In genomic region chr20:31548823-31549512, GRCh38 we compare ENCODE assay signal across 13 cellular contexts. TPM values are rescaled to one million over a fixed set of nuclear protein-coding genes. Genes with fewer than 3 reads are reported as not detected.
A peak's percentile ranks its signal among the peaks of the same experiment; 100 is the strongest.
DNase-seq lines count a peak whose midpoint lies in the region; ATAC-seq and TF ChIP-seq lines count a peak whose summit lies in the region.
"Had no signal": no experiment of that assay in that cellular context is flagged by ENCODE, and none has a peak within 500 bp of the region (broad histone marks: within the 10 kb centered on the region; RNA-seq: fewer than 3 reads in every experiment).

No MANE protein-coding gene starts in this region.

- peaks cover 14% of the 10 kb centered on the region for H3K79me2 ChIP-seq in neural cell (replicated peaks; ENCODE audit: insufficient read depth, low read length)
- H3K79me2 ChIP-seq: parathyroid adenoma had no signal

- H3K36me3 Mint-ChIP-seq in CD4-positive, alpha-beta memory T cell: peaks cover 31 to 70% of the 10 kb centered on the region in 2 donors
- H3K36me3 Mint-ChIP-seq in activated T-helper 2 cell treated with anti-CD3 and anti-CD28 coated beads, Interferon-gamma antibody, Interleukin-2, Interleukin-4, amounts not matched to agents 10 μg/mL and 5 μg/mL and 100 μg/mL, durations not matched to agents 14 hours and 24 hours and 36 hours (ENCODE audit: low read depth): peaks cover 70% of the 10 kb centered on the region

- peaks cover 12 to 26% (median 17%) of the 10 kb centered on the region in 4 donors for H3K4me1 Mint-ChIP-seq in CD4-positive, alpha-beta memory T cell
- peaks cover 12% of the 10 kb centered on the region for H3K4me1 Mint-ChIP-seq in activated T-helper 2 cell treated with anti-CD3 and anti-CD28 coated beads, Interferon-gamma antibody, Interleukin-2, Interleukin-4, amounts not matched to agents 10 μg/mL and 5 μg/mL and 100 μg/mL, durations not matched to agents 14 hours and 24 hours and 36 hours (ENCODE audit: low read depth)

- no peaks in the 10 kb centered on the region for H3K9me3 Mint-ChIP-seq in CD4-positive, alpha-beta memory T cell
- H3K9me3 Mint-ChIP-seq in activated T-helper 2 cell treated with anti-CD3 and anti-CD28 coated beads, Interferon-gamma antibody, Interleukin-2, Interleukin-4, amounts not matched to agents 10 μg/mL and 5 μg/mL and 100 μg/mL, durations not matched to agents 14 hours and 24 hours and 36 hours: no peaks in the 10 kb centered on the region

- peaks cover 17% of the 10 kb centered on the region for H3K4me1 ChIP-seq in CD4-positive, alpha-beta memory T cell (ENCODE audit: insufficient read depth, low read length)

- no peak overlapping the region for H3K27ac ChIP-seq in CD4-positive, alpha-beta memory T cell (ENCODE audit: low read depth, low read length)
- no peak overlapping the region for H3K27ac ChIP-seq in neural cell (ENCODE audit: low read length)
- H3K27ac ChIP-seq: parathyroid adenoma had no signal

- no peaks in the 10 kb centered on the region for H3K27me3 Mint-ChIP-seq in CD4-positive, alpha-beta memory T cell
- H3K27me3 Mint-ChIP-seq in activated T-helper 2 cell treated with anti-CD3 and anti-CD28 coated beads, Interferon-gamma antibody, Interleukin-2, Interleukin-4, amounts not matched to agents 10 μg/mL and 5 μg/mL and 100 μg/mL, durations not matched to agents 14 hours and 24 hours and 36 hours (ENCODE audit: low read depth): no peaks in the 10 kb centered on the region

- no peak overlapping the region for H3K4me2 ChIP-seq in neural cell (ENCODE audit: low read length)

- H3K4me3 ChIP-seq in CD4-positive, alpha-beta memory T cell (ENCODE audit: low read length in 2 of 2): no peak overlapping the region
- H3K4me3 ChIP-seq in HFF-Myc (replicated peaks; ENCODE audit: low read depth, low read length): peak overlapping the region; percentile 57
- peak overlapping the region; percentile 65 for H3K4me3 ChIP-seq in neural cell (ENCODE audit: low read length)

- H3K4me3 Mint-ChIP-seq in CD4-positive, alpha-beta memory T cell: peak overlapping the region in 6 of 8 donors; percentile 26 to 96 (median 92)
- H3K4me3 Mint-ChIP-seq in activated T-helper 2 cell treated with anti-CD3 and anti-CD28 coated beads, Interferon-gamma antibody, Interleukin-2, Interleukin-4, amounts not matched to agents 10 μg/mL and 5 μg/mL and 100 μg/mL, durations not matched to agents 14 hours and 24 hours and 36 hours (ENCODE audit: low read depth): peak overlapping the region; percentile 85

- ATAC-seq in HG03432 (IDR thresholded peaks at IDR 0.05; ENCODE audit: unreplicated experiment): no peak

- CTCF ChIA-PET in CD4-positive, alpha-beta memory T cell (lab: Charles Lee; ENCODE audit: partially characterized antibody): interaction anchor here (0.7 to 35.9 kb wide), 5 partner anchors 8 to 58 kb away, joined by 3 to 1094 read pairs (median 4); partner anchors contain the start of gene ID1

- H4K20me1 ChIP-seq in neural cell (ENCODE audit: insufficient read depth): no peaks in the 10 kb centered on the region

- no peaks in the 10 kb centered on the region for H3K9me2 ChIP-seq in neural cell (ENCODE audit: insufficient read depth, low read length)

- peaks cover 45% of the 10 kb centered on the region for H3K36me3 ChIP-seq in CD4-positive, alpha-beta memory T cell (ENCODE audit: insufficient read depth, low read length)
- H3K36me3 ChIP-seq in neural cell (ENCODE audit: insufficient read depth, low read length): peaks cover 14% of the 10 kb centered on the region

- no peak for TF ChIP-seq CTCF in HFF-Myc (IDR thresholded peaks at IDR 0.05; ENCODE audit: low read depth, low read length, missing control alignments)
- TF ChIP-seq CTCF in neural cell (IDR thresholded peaks at IDR 0.05; ENCODE audit: poor library complexity, severe bottlenecking): no peak

- H2AFZ ChIP-seq in neural cell (ENCODE audit: low read depth, low read length): no peak overlapping the region
- H2AFZ ChIP-seq: parathyroid adenoma had no signal

- H3F3A ChIP-seq in neural cell (ENCODE audit: insufficient read depth, low read length, poor library complexity, severe bottlenecking): no peaks in the 10 kb centered on the region

- peak overlapping the region in 5 of 7 donors; percentile 25 to 97 (median 61) for H3K27ac Mint-ChIP-seq in CD4-positive, alpha-beta memory T cell
- H3K27ac Mint-ChIP-seq in activated T-helper 2 cell treated with anti-CD3 and anti-CD28 coated beads, Interferon-gamma antibody, Interleukin-2, Interleukin-4, amounts not matched to agents 10 μg/mL and 5 μg/mL and 100 μg/mL, durations not matched to agents 14 hours and 24 hours and 36 hours: peak overlapping the region; percentile 59

- DNase-seq in CD4-positive, alpha-beta memory T cell: no peak
- no peak for DNase-seq in HFF-Myc (ENCODE audit: extremely low read depth, low read depth)
- no peak for DNase-seq in activated T-helper 2 cell treated with anti-CD3 and anti-CD28 coated beads, Interferon-gamma antibody, Interleukin-2, Interleukin-4, amounts not matched to agents 10 μg/mL and 5 μg/mL and 100 μg/mL, durations not matched to agents 14 hours and 24 hours and 36 hours (ENCODE audit: low spot score)
- DNase-seq in activated effector memory CD4-positive, alpha-beta T cell treated with Interleukin-2 at 50 U/mL for 16 hours: no peak
- DNase-seq in epidermal melanocyte (ENCODE audit: insufficient read length, low spot score): no peak
- DNase-seq: activated gamma-delta T cell treated with Interleukin-2 at 50 U/mL for 16 hours, erythroblast, MG63, NCI-H526, T1000 had no signal

- intact Hi-C loops in CD4-positive, alpha-beta memory T cell (cut with micrococcal nuclease): loop anchor here (5.0 kb wide), 1 partner anchor 173 kb away; the partner anchor contains the start of gene BCL2L1
- intact Hi-C loops in activated T-helper 2 cell treated with anti-CD3 and anti-CD28 coated beads, Interferon-gamma antibody, Interleukin-2, Interleukin-4, amounts not matched to agents 10 μg/mL and 5 μg/mL and 100 μg/mL, durations not matched to agents 14 hours and 24 hours and 36 hours (cut with micrococcal nuclease): no loop called here

- peak overlapping the region; percentile 84 for H3K9ac ChIP-seq in neural cell (ENCODE audit: low read length)
- H3K9ac ChIP-seq: parathyroid adenoma had no signal

- H3K27me3 ChIP-seq in CD4-positive, alpha-beta memory T cell (ENCODE audit: insufficient read depth, low read length): no peaks in the 10 kb centered on the region
- no peaks in the 10 kb centered on the region for H3K27me3 ChIP-seq in neural cell (ENCODE audit: insufficient read depth, low read depth, low read length)
- H3K27me3 ChIP-seq: MG63 had no signal

- POLR2A ChIA-PET in CD4-positive, alpha-beta memory T cell (lab: Charles Lee; ENCODE audit: partially characterized antibody): interaction anchor here (3.4 kb wide), 1 partner anchor 23 kb away, joined by 19 read pairs; no protein-coding TSS in a partner anchor

- TF ChIP-seq EP300 in neural cell (conservative IDR thresholded peaks at IDR 0.05; ENCODE audit: poor library complexity, severe bottlenecking): no peak

- TF ChIP-seq RAD21 in neural cell (conservative IDR thresholded peaks at IDR 0.05): no peak

- H3K9me3 ChIP-seq in CD4-positive, alpha-beta memory T cell (ENCODE audit: control insufficient read depth in 1 of 2, low read length in 2 of 2): no peaks in the 10 kb centered on the region
- no peaks in the 10 kb centered on the region for H3K9me3 ChIP-seq in neural cell (ENCODE audit: low read length)
- H3K9me3 ChIP-seq: MG63 had no signal

TF ChIP-seq in neural cell, 6 proteins besides CTCF, POLR2A, EP300 and RAD21 (continues in another document):
- no peak for TF ChIP-seq POLR2AphosphoS5 (IDR thresholded peaks at IDR 0.05)
- no peak for TF ChIP-seq EZH2 (IDR thresholded peaks at IDR 0.05; ENCODE audit: borderline replicate concordance, insufficient read depth, low read length, poor library complexity, severe bottlenecking)
- no peak for TF ChIP-seq TAF1 (IDR thresholded peaks at IDR 0.05; ENCODE audit: low read depth)
- TF ChIP-seq MXI1 (conservative IDR thresholded peaks at IDR 0.05; ENCODE audit: poor library complexity, severe bottlenecking): no peak
- TF ChIP-seq SMC3 (conservative IDR thresholded peaks at IDR 0.05; ENCODE audit: poor library complexity): no peak

RNA-seq across cellular contexts. Expression of gene HM13, which starts 34.7 kb away (rescaled TPM):
- total RNA-seq in CD4-positive, alpha-beta memory T cell: 100 to 1,000 TPM; 133 to 156 TPM
- 100 to 1,000 TPM; 166 to 171 TPM for polyA plus RNA-seq in CD4-positive, alpha-beta memory T cell
- total RNA-seq in activated T-helper 2 cell treated with anti-CD3 and anti-CD28 coated beads, Interferon-gamma antibody, Interleukin-2, Interleukin-4, amounts not matched to agents 10 μg/mL and 5 μg/mL and 100 μg/mL, durations not matched to agents 14 hours and 24 hours and 36 hours: 184 and 188 TPM in 2 replicates
- polyA plus RNA-seq in neural cell: 93.1 and 95.4 TPM in 2 replicates
- 86.9 and 93.4 TPM in 2 replicates for polyA minus RNA-seq in neural cell

RNA-seq across cellular contexts. Expression of gene ID1, which starts 56.1 kb away (rescaled TPM):
- under 1 TPM in 1 of 2 experiments, not detected in 1; 0.50 TPM for total RNA-seq in CD4-positive, alpha-beta memory T cell
- polyA plus RNA-seq in CD4-positive, alpha-beta memory T cell: 1 to 10 TPM in 1 of 2 donors, under 1 TPM in 1; 0.49 to 1.4 TPM
- total RNA-seq in activated T-helper 2 cell treated with anti-CD3 and anti-CD28 coated beads, Interferon-gamma antibody, Interleukin-2, Interleukin-4, amounts not matched to agents 10 μg/mL and 5 μg/mL and 100 μg/mL, durations not matched to agents 14 hours and 24 hours and 36 hours: 1.5 and 2.1 TPM in 2 replicates
- 26.3 and 30.6 TPM in 2 replicates for polyA plus RNA-seq in neural cell
- 24.6 and 26.2 TPM in 2 replicates for polyA minus RNA-seq in neural cell

Comparison
In these comparisons a context has a peak if more than half of its experiments do, and no peak if none do; other contexts are left out.
1. H3K4me3 ChIP-seq: peak in HFF-Myc (single experiment) and neural cell (single experiment); none in CD4-positive, alpha-beta memory T cell (0 of 2).